Comparison of ENCODE assay signal across 17 cellular contexts in the genomic region with DNA sequence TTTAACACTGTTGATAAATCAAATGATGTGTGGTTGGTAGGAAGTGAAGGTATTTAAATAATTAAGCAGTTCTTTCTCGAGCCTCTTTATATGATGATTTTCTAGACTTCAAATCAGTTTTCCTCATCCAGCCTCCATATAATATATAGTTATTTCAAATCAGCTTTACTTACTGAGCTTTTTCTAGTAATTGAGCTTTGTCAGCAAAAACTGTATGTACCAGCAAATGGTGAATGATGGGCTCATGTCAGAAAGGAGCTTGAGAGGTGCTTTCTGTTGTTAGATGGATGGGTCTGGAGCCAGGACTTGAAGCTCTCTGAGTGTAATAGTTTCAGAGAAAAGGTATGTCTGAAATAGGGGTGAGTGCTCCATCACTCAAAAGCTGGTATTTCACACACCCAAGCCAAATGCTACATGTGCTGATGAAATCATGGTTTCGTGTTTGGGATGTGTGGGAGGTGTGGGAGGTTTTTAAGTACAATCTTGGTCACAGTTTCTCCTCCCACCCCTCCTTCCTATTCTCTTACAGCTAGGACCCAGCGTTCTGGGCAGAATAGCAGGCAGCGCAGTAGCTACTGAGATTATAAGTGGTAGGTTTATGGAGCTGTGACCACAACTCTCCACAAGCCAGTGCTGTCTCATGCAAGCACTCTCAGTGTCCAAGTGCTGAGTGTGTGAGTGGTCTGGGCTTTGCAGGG. TPM values are rescaled to one million over a fixed set of nuclear protein-coding genes. Genes with fewer than 3 reads are reported as not detected.
DNase-seq lines count a peak whose midpoint lies in the region; ATAC-seq lines count a peak whose summit lies in the region.
"Had no signal": no experiment of that assay in that cellular context is flagged by ENCODE, and none has a peak within 500 bp of the region (broad histone marks: within the 10 kb centered on the region; RNA-seq: fewer than 3 reads in every experiment).

No MANE protein-coding gene starts in this region.

- H3K4me1 Mint-ChIP-seq in activated T-cell treated with anti-CD3 and anti-CD28 coated beads, Interleukin-2, amount 50 U/mL, for 4 hours (ENCODE audit: low read depth), result no peaks in the 10 kb centered on the region
- H3K4me1 Mint-ChIP-seq: naive B cell had no signal

- H3K36me3 Mint-ChIP-seq in activated T-cell treated with anti-CD3 and anti-CD28 coated beads, Interleukin-2, amount 50 U/mL, for 4 hours (ENCODE audit: insufficient read depth), result no peaks in the 10 kb centered on the region

- H3K4me3 Mint-ChIP-seq in activated T-cell treated with anti-CD3 and anti-CD28 coated beads, Interleukin-2, amount 50 U/mL, for 4 hours, result no peak overlapping the region
- H3K4me3 Mint-ChIP-seq: naive B cell had no signal

- peak; percentile 65 for DNase-seq in CD1c-positive myeloid dendritic cell (ENCODE audit: extremely low spot score)
- peak; percentile 23 for DNase-seq in OCI-M1 (lab: John Stamatoyannopoulos, UW)
- DNase-seq in left kidney (ENCODE audit: low read depth, low spot score), result peak; percentile 57
- no peak for DNase-seq in activated T-cell treated with anti-CD3 and anti-CD28 coated beads, Interleukin-2, amount 50 U/mL, for 4 hours
- DNase-seq in SW480 (ENCODE audit: low spot score), result no peak
- no peak for DNase-seq in stimulated activated CD8-positive, alpha-beta memory T cell treated with anti-CD3 and anti-CD28 coated beads, Interleukin-4, amount 100 ng/mL, for 48 hours
- DNase-seq: ACHN; activated naive CD4-positive, alpha-beta T cell treated with anti-CD3 and anti-CD28 coated beads, Interleukin-2, amount 50 U/mL, for 16 hours; effector CD8-positive, alpha-beta T cell; KG1; left ventricle myocardium superior; naive B cell; NCI-H187; RPMI8226 had no signal

- peaks cover 2% of the 10 kb centered on the region for H3K27me3 Mint-ChIP-seq in activated T-cell treated with anti-CD3 and anti-CD28 coated beads, Interleukin-2, amount 50 U/mL, for 4 hours (ENCODE audit: low read depth)

- no peaks in the 10 kb centered on the region for H3K9me3 Mint-ChIP-seq in activated T-cell treated with anti-CD3 and anti-CD28 coated beads, Interleukin-2, amount 50 U/mL, for 4 hours

- ATAC-seq in HG02588 (IDR thresholded peaks at IDR 0.05; ENCODE audit: unreplicated experiment) (peak; percentile 66), GM21786 (IDR thresholded peaks at IDR 0.05; ENCODE audit: unreplicated experiment) (no peak)
- no peak for ATAC-seq in activated T-cell treated with anti-CD3 and anti-CD28 coated beads, Interleukin-2, amount 50 U/mL, for 4 hours
- ATAC-seq: left ventricle myocardium superior had no signal

RNA-seq across cellular contexts. Expression of a gene that starts 55.8 kb away (rescaled TPM):
- not detected for total RNA-seq in activated T-cell treated with anti-CD3 and anti-CD28 coated beads, Interleukin-2, amount 50 U/mL, for 4 hours
- total RNA-seq: T-helper 1 cell treated with Interleukin-12 subunit alpha and Interleukin-12 subunit beta and Interleukin-4 antibody, amounts not matched to agents 30 ng/mL and 1 ng/mL, for 36 hours had no signal

Comparison
In these comparisons a context has a peak if more than half of its experiments do, and no peak if none do; other contexts are left out.
1. DNase-seq: peak in CD1c-positive myeloid dendritic cell (single experiment), OCI-M1 (single experiment) and left kidney (single experiment); none in activated T-cell treated with anti-CD3 and anti-CD28 coated beads, Interleukin-2, amount 50 U/mL, for 4 hours (single experiment), SW480 (single experiment) and stimulated activated CD8-positive, alpha-beta memory T cell treated with anti-CD3 and anti-CD28 coated beads, Interleukin-4, amount 100 ng/mL, for 48 hours (single experiment).